In the genomic region with DNA sequence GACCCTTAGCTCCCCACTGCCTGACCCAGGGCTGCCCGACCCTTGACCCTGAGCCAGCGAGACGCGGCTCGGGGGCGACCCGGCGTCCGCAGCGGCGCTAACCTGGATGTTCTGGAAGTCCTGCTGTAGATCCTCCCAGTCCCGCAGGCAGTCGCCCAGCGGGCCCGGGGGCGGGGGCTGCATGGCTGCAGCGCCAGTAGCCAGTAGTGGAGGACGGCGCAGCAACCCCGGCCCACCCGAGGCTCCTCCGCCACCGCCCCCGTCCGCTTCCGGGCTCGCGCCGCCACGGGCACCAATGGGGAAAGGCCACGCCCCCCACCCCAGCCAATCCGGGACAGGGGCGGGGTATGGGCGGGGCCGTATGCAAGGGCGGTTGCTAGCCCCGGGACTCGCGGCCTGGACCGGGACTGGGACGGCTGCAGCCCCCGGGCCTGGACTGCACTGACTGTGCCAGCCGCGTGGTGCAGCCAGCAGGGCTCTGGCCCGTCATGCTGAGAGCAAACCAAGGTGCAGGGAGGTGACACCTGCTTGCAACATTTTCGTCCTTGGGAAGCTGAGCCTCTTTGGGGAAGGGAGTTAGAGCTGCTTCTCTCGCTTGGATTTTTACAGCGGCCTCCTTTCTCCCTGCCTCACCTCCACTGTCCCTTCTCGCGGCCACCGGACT, we compare ENCODE assay signal across 1 cellular context.
TF ChIP-seq lines count a peak whose summit lies in the region.

A gene (minus strand): TSS at position 208 of the 664 bp plus-strand sequence. CDS start 25 bp downstream, at position 183.

TF ChIP-seq in WTC11, 78 proteins besides CTCF, POLR2A, EP300 and RAD21 (continued from another document):
- TF ChIP-seq, protein P1, sequence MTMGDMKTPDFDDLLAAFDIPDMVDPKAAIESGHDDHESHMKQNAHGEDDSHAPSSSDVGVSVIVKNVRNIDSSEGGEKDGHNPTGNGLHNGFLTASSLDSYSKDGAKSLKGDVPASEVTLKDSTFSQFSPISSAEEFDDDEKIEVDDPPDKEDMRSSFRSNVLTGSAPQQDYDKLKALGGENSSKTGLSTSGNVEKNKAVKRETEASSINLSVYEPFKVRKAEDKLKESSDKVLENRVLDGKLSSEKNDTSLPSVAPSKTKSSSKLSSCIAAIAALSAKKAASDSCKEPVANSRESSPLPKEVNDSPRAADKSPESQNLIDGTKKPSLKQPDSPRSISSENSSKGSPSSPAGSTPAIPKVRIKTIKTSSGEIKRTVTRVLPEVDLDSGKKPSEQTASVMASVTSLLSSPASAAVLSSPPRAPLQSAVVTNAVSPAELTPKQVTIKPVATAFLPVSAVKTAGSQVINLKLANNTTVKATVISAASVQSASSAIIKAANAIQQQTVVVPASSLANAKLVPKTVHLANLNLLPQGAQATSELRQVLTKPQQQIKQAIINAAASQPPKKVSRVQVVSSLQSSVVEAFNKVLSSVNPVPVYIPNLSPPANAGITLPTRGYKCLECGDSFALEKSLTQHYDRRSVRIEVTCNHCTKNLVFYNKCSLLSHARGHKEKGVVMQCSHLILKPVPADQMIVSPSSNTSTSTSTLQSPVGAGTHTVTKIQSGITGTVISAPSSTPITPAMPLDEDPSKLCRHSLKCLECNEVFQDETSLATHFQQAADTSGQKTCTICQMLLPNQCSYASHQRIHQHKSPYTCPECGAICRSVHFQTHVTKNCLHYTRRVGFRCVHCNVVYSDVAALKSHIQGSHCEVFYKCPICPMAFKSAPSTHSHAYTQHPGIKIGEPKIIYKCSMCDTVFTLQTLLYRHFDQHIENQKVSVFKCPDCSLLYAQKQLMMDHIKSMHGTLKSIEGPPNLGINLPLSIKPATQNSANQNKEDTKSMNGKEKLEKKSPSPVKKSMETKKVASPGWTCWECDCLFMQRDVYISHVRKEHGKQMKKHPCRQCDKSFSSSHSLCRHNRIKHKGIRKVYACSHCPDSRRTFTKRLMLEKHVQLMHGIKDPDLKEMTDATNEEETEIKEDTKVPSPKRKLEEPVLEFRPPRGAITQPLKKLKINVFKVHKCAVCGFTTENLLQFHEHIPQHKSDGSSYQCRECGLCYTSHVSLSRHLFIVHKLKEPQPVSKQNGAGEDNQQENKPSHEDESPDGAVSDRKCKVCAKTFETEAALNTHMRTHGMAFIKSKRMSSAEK (CRISPR knock-in tag; IDR thresholded peaks at IDR 0.05; ENCODE audit: borderline replicate concordance): no peak
- TF ChIP-seq GABPB1 (CRISPR knock-in tag; IDR thresholded peaks at IDR 0.05): peak; percentile 71
- TF ChIP-seq, protein P2, sequence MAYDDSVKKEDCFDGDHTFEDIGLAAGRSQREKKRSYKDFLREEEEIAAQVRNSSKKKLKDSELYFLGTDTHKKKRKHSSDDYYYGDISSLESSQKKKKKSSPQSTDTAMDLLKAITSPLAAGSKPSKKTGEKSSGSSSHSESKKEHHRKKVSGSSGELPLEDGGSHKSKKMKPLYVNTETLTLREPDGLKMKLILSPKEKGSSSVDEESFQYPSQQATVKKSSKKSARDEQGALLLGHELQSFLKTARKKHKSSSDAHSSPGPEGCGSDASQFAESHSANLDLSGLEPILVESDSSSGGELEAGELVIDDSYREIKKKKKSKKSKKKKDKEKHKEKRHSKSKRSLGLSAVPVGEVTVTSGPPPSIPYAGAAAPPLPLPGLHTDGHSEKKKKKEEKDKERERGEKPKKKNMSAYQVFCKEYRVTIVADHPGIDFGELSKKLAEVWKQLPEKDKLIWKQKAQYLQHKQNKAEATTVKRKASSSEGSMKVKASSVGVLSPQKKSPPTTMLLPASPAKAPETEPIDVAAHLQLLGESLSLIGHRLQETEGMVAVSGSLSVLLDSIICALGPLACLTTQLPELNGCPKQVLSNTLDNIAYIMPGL (CRISPR knock-in tag; IDR thresholded peaks at IDR 0.05): peak; percentile 27; the same call in 1 of the 2 replicates
- TF ChIP-seq, protein P3, sequence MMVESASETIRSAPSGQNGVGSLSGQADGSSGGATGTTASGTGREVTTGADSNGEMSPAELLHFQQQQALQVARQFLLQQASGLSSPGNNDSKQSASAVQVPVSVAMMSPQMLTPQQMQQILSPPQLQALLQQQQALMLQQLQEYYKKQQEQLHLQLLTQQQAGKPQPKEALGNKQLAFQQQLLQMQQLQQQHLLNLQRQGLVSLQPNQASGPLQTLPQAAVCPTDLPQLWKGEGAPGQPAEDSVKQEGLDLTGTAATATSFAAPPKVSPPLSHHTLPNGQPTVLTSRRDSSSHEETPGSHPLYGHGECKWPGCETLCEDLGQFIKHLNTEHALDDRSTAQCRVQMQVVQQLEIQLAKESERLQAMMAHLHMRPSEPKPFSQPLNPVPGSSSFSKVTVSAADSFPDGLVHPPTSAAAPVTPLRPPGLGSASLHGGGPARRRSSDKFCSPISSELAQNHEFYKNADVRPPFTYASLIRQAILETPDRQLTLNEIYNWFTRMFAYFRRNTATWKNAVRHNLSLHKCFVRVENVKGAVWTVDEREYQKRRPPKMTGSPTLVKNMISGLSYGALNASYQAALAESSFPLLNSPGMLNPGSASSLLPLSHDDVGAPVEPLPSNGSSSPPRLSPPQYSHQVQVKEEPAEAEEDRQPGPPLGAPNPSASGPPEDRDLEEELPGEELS (CRISPR knock-in tag; IDR thresholded peaks at IDR 0.05): 0 out of 2 replicates have a peak, but pooled peaks have one; percentile 47
- 0 out of 2 replicates have a peak, but pooled peaks have one; percentile 59 for TF ChIP-seq GTF2I (CRISPR knock-in tag; conservative IDR thresholded peaks at IDR 0.05)
- TF ChIP-seq, protein P4, sequence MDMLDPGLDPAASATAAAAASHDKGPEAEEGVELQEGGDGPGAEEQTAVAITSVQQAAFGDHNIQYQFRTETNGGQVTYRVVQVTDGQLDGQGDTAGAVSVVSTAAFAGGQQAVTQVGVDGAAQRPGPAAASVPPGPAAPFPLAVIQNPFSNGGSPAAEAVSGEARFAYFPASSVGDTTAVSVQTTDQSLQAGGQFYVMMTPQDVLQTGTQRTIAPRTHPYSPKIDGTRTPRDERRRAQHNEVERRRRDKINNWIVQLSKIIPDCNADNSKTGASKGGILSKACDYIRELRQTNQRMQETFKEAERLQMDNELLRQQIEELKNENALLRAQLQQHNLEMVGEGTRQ (CRISPR knock-in tag; IDR thresholded peaks at IDR 0.05): peak; percentile 71
- TF ChIP-seq SOX15 (CRISPR knock-in tag; IDR thresholded peaks at IDR 0.05): no peak
- TF ChIP-seq SMAD4 (CRISPR knock-in tag; IDR thresholded peaks at IDR 0.05): no peak
- TF ChIP-seq NR1H2 (CRISPR knock-in tag; IDR thresholded peaks at IDR 0.05): no peak
- TF ChIP-seq, protein P5, sequence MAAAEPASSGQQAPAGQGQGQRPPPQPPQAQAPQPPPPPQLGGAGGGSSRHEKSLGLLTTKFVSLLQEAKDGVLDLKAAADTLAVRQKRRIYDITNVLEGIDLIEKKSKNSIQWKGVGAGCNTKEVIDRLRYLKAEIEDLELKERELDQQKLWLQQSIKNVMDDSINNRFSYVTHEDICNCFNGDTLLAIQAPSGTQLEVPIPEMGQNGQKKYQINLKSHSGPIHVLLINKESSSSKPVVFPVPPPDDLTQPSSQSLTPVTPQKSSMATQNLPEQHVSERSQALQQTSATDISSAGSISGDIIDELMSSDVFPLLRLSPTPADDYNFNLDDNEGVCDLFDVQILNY (CRISPR knock-in tag; IDR thresholded peaks at IDR 0.05): no peak
- peak; percentile 66 for TF ChIP-seq ZNF121 (CRISPR knock-in tag; IDR thresholded peaks at IDR 0.05)
- TF ChIP-seq, protein P6, sequence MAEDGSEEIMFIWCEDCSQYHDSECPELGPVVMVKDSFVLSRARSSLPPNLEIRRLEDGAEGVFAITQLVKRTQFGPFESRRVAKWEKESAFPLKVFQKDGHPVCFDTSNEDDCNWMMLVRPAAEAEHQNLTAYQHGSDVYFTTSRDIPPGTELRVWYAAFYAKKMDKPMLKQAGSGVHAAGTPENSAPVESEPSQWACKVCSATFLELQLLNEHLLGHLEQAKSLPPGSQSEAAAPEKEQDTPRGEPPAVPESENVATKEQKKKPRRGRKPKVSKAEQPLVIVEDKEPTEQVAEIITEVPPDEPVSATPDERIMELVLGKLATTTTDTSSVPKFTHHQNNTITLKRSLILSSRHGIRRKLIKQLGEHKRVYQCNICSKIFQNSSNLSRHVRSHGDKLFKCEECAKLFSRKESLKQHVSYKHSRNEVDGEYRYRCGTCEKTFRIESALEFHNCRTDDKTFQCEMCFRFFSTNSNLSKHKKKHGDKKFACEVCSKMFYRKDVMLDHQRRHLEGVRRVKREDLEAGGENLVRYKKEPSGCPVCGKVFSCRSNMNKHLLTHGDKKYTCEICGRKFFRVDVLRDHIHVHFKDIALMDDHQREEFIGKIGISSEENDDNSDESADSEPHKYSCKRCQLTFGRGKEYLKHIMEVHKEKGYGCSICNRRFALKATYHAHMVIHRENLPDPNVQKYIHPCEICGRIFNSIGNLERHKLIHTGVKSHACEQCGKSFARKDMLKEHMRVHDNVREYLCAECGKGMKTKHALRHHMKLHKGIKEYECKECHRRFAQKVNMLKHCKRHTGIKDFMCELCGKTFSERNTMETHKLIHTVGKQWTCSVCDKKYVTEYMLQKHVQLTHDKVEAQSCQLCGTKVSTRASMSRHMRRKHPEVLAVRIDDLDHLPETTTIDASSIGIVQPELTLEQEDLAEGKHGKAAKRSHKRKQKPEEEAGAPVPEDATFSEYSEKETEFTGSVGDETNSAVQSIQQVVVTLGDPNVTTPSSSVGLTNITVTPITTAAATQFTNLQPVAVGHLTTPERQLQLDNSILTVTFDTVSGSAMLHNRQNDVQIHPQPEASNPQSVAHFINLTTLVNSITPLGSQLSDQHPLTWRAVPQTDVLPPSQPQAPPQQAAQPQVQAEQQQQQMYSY (CRISPR knock-in tag; IDR thresholded peaks at IDR 0.05): peak; percentile 84
TF ChIP-seq in WTC11: peak in this region for 18.
